Comparison of ENCODE assay signal across 15 cellular contexts in the genomic region with DNA sequence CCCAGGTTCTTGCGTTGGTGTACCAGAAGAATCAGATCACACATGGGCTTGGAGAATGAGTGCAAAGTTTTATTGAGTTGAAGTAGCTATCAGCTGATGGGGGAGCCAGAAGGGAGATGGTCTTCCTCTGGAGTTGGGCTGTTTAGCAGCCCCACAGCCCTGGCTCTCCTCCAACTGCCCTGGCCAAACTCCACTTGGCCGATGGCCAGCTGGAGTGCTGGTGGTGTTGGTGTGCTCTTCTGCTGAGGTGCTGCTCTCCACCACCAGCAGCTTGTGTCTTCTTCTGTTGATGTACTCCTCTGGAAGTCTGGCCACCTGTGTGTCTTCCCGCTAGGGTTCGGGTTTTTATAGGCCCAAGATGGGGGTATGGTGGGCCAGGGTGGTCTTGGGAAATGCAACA.
DNase-seq lines count a peak whose midpoint lies in the region; TF ChIP-seq lines count a peak whose summit lies in the region.
"Had no signal": no experiment of that assay in that cellular context is flagged by ENCODE, and none has a peak within 500 bp of the region (broad histone marks: within the 10 kb centered on the region; RNA-seq: fewer than 3 reads in every experiment).

No MANE protein-coding gene starts in this region.

- H3K4me1 ChIP-seq in SJCRH30 (no peaks in the 10 kb centered on the region), endodermal cell (ENCODE audit: control insufficient read depth, insufficient read depth, low read length) (no peaks in the 10 kb centered on the region), PC-9 (replicated peaks; ENCODE audit: insufficient read depth) (no peaks in the 10 kb centered on the region)
- H3K4me1 ChIP-seq: BE2C had no signal

- H3K9me3 Mint-ChIP-seq in endodermal cell, result no peaks in the 10 kb centered on the region

- intact Hi-C loops in PC-9 (cut with micrococcal nuclease; ENCODE audit: unreplicated experiment), result no loop called here

- no TSS peak for BruUV-seq in PC-9 (replicated peaks; lab: Mats Ljungman, UMichigan)

- no peaks in the 10 kb centered on the region for H3K27me3 Mint-ChIP-seq in endodermal cell (ENCODE audit: insufficient read depth)
- H3K27me3 Mint-ChIP-seq: CD4-positive, alpha-beta memory T cell had no signal

- no peak overlapping the region for H3K4me2 ChIP-seq in PC-9

- H3K9me3 ChIP-seq in SJCRH30 (replicated peaks) (no peaks in the 10 kb centered on the region), endodermal cell (ENCODE audit: control insufficient read depth, low read length) (no peaks in the 10 kb centered on the region), PC-9 (ENCODE audit: insufficient read depth, low read depth) (no peaks in the 10 kb centered on the region)
- H3K9me3 ChIP-seq: BE2C had no signal

- CTCF ChIA-PET in PC-9 (lab: Charles Lee), result no interaction called here

- no peaks in the 10 kb centered on the region for H3K79me2 ChIP-seq in PC-9 (ENCODE audit: low read depth)

- H3K9me2 ChIP-seq in PC-9 (ENCODE audit: insufficient read depth), result no peaks in the 10 kb centered on the region

- 94% methylated on average over 4 of the region's 4 CpGs; no CpG with 5 or more reads in 1 of the 2 experiments for WGBS in endodermal cell (ENCODE audit: insufficient coverage in 1 of 2, insufficient read length in 1 of 2), 2 experiments

- H3K36me3 ChIP-seq in SJCRH30 (no peaks in the 10 kb centered on the region), endodermal cell (ENCODE audit: control insufficient read depth, insufficient read depth, low read length) (no peaks in the 10 kb centered on the region), PC-9 (ENCODE audit: low read depth) (no peaks in the 10 kb centered on the region)
- H3K36me3 ChIP-seq: BE2C had no signal

- H4K20me1 ChIP-seq in PC-9 (ENCODE audit: insufficient read depth), result no peaks in the 10 kb centered on the region

- H3K27me3 ChIP-seq in SJCRH30, result no peaks in the 10 kb centered on the region
- no peaks in the 10 kb centered on the region for H3K27me3 ChIP-seq in endodermal cell (ENCODE audit: control insufficient read depth, insufficient read depth, low read length, poor library complexity, severe bottlenecking)
- no peaks in the 10 kb centered on the region for H3K27me3 ChIP-seq in PC-9 (ENCODE audit: insufficient read depth, low read depth)
- H3K27me3 ChIP-seq: BE2C had no signal

- no peak overlapping the region for H3K27ac ChIP-seq in SJCRH30
- H3K27ac ChIP-seq in endodermal cell (ENCODE audit: low read depth, low read length), result no peak overlapping the region
- no peak overlapping the region for H3K27ac ChIP-seq in PC-9
- H3K27ac ChIP-seq: SK-N-MC had no signal

- H3K36me3 Mint-ChIP-seq in endodermal cell (ENCODE audit: low read depth), result no peaks in the 10 kb centered on the region
- H3K36me3 Mint-ChIP-seq: CD4-positive, alpha-beta memory T cell had no signal

- no peak overlapping the region for H2AFZ ChIP-seq in PC-9

- DNase-seq in GM03348 (ENCODE audit: low spot score), result peak; percentile 3
- DNase-seq in HT1080 (ENCODE audit: low read depth), result peak; percentile 22
- peak; percentile 9 to 24 for DNase-seq in SJCRH30
- DNase-seq in lung microvascular endothelial cell (ENCODE audit: low read depth in 2 of 2), result peak; percentile 2 to 37
- DNase-seq in stimulated activated CD8-positive, alpha-beta memory T cell treated with anti-CD3 and anti-CD28 coated beads, Interleukin-4, amount 100 ng/mL, for 48 hours, result no peak
- no peak for DNase-seq in endodermal cell
- no peak for DNase-seq in PC-9
- DNase-seq: BE2C; CD4-positive, alpha-beta memory T cell; NCI-H1092 treated with DMSO at 0.1 percent for 48 hours; NCI-H1694; NCI-H2107; NCI-H345 had no signal

- no peak overlapping the region for H3K9ac ChIP-seq in endodermal cell (ENCODE audit: extremely low read depth, low read length, poor library complexity, severe bottlenecking)

- H3K27ac Mint-ChIP-seq in endodermal cell, result no peak overlapping the region
- H3K27ac Mint-ChIP-seq: CD4-positive, alpha-beta memory T cell had no signal

- H3K4me1 Mint-ChIP-seq in endodermal cell, result no peaks in the 10 kb centered on the region
- H3K4me1 Mint-ChIP-seq: CD4-positive, alpha-beta memory T cell had no signal

- H3K4me3 ChIP-seq in SJCRH30 (no peak overlapping the region), endodermal cell (ENCODE audit: low read length) (no peak overlapping the region), PC-9 (no peak overlapping the region)
- H3K4me3 ChIP-seq: K562, SK-N-MC had no signal

- POLR2A ChIA-PET in PC-9 (lab: Charles Lee; ENCODE audit: unreplicated experiment), result interaction anchor here (0.6 kb wide), 2 partner anchors 40 to 96 kb away, joined by 6 to 7 read pairs; no protein-coding TSS in a partner anchor

- H3F3A ChIP-seq in PC-9 (ENCODE audit: insufficient read depth, low read depth), result no peaks in the 10 kb centered on the region

- no peak for TF ChIP-seq CTCF in endodermal cell (conservative IDR thresholded peaks at IDR 0.05)
- no peak for TF ChIP-seq CTCF in PC-9 (conservative IDR thresholded peaks at IDR 0.05)

- no peak overlapping the region for H3K4me3 Mint-ChIP-seq in endodermal cell
- H3K4me3 Mint-ChIP-seq: CD4-positive, alpha-beta memory T cell had no signal

Comparison
In these comparisons a context has a peak if more than half of its experiments do, and no peak if none do; other contexts are left out.
1. DNase-seq: peak in GM03348 (single experiment), HT1080 (single experiment), SJCRH30 (2 of 2) and lung microvascular endothelial cell (2 of 2); none in stimulated activated CD8-positive, alpha-beta memory T cell treated with anti-CD3 and anti-CD28 coated beads, Interleukin-4, amount 100 ng/mL, for 48 hours (single experiment), endodermal cell (single experiment) and PC-9 (0 of 2).